Comparison of ENCODE assay signal across 9 cellular contexts in genomic region chr17:38877130-38877851, GRCh38. TPM values are rescaled to one million over a fixed set of nuclear protein-coding genes. Genes with fewer than 3 reads are reported as not detected.
DNase-seq lines count a peak whose midpoint lies in the region; ATAC-seq and TF ChIP-seq lines count a peak whose summit lies in the region.
"Had no signal": no experiment of that assay in that cellular context is flagged by ENCODE, and none has a peak within 500 bp of the region (broad histone marks: within the 10 kb centered on the region; RNA-seq: fewer than 3 reads in every experiment).

No MANE protein-coding gene starts in this region.

- H3K23ac ChIP-seq in trophoblast cell (ENCODE audit: low read length), result no peak overlapping the region

- H3K18ac ChIP-seq in trophoblast cell (ENCODE audit: low read length), result peak overlapping the region; percentile 62

- ATAC-seq in body of pancreas (no peak), HG02571 (IDR thresholded peaks at IDR 0.05; ENCODE audit: unreplicated experiment) (no peak), GM21576 (IDR thresholded peaks at IDR 0.05; ENCODE audit: unreplicated experiment) (no peak)

- H3K79me2 ChIP-seq in trophoblast cell (ENCODE audit: control insufficient read depth, insufficient read depth, low read length, poor library complexity), result peaks cover 38% of the 10 kb centered on the region

- no peaks in the 10 kb centered on the region for H3K9me3 ChIP-seq in body of pancreas
- H3K9me3 ChIP-seq in trophoblast cell (ENCODE audit: insufficient read depth, low read depth, low read length), result peaks cover 2% of the 10 kb centered on the region

- H3K27ac ChIP-seq in body of pancreas (peak overlapping the region in 3 of 4 donors; percentile 15 to 48 (median 41)), trophoblast cell (ENCODE audit: low read depth, low read length) (no peak overlapping the region)

- H3K4me2 ChIP-seq in trophoblast cell (ENCODE audit: low read length), result no peak overlapping the region

- peak; percentile 52 for DNase-seq in GM12865 (ENCODE audit: low read depth)
- peak; percentile 78 for DNase-seq in NCI-H1436 (lab: John Stamatoyannopoulos, UW)
- DNase-seq in body of pancreas, result peak in 1 of 4 donors; percentile 39
- DNase-seq in trophoblast cell, result no peak
- no peak for DNase-seq in mesenteric fat pad (ENCODE audit: low spot score)
- no peak for DNase-seq in NCI-H446 (lab: John Stamatoyannopoulos, UW)
- DNase-seq: T1000 had no signal

- H3K27me3 ChIP-seq in body of pancreas (no peaks in the 10 kb centered on the region), trophoblast cell (ENCODE audit: insufficient read depth, low read length) (no peaks in the 10 kb centered on the region)

- TF ChIP-seq CTCF in GM12865 (IDR thresholded peaks at IDR 0.05; ENCODE audit: insufficient read depth, low read depth, low read length, missing control alignments) (no peak), body of pancreas (IDR thresholded peaks at IDR 0.05) (no peak)

- 71 to 100% methylated on average over 1 to 5 of the region's 7 CpGs for WGBS in body of pancreas, 2 donors
- WGBS in trophoblast cell (ENCODE audit: extremely low coverage, insufficient coverage, insufficient read length), result no CpG with 5 or more reads among the region's 7 CpGs

- H3K4me3 ChIP-seq in GM12865 (ENCODE audit: low read depth, low read length), result no peak overlapping the region
- H3K4me3 ChIP-seq in body of pancreas, result no peak overlapping the region
- H3K4me3 ChIP-seq in trophoblast cell (ENCODE audit: low read depth, low read length), result no peak overlapping the region

- H4K91ac ChIP-seq in trophoblast cell (ENCODE audit: low read depth, low read length), result no peak overlapping the region

- no peak overlapping the region for H4K8ac ChIP-seq in trophoblast cell (ENCODE audit: low read depth, low read length)

- H3K79me1 ChIP-seq in trophoblast cell (ENCODE audit: low read length), result peaks cover 18% of the 10 kb centered on the region

- peak overlapping the region; percentile 42 for H2BK12ac ChIP-seq in trophoblast cell (ENCODE audit: low read length)

- H3K9ac ChIP-seq in trophoblast cell (ENCODE audit: low read length), result no peak overlapping the region

- no peak overlapping the region for H3K14ac ChIP-seq in trophoblast cell (ENCODE audit: low read length)

- peaks cover 0 to 8% of the 10 kb centered on the region in 2 donors for H3K36me3 ChIP-seq in body of pancreas (replicated peaks in 1 of 2; ENCODE audit: insufficient read depth in 1 of 2, low read depth in 2 of 2)
- peaks cover 28 to 38% of the 10 kb centered on the region in 2 experiments for H3K36me3 ChIP-seq in trophoblast cell (ENCODE audit: control insufficient read depth in 1 of 2, insufficient read depth in 2 of 2, low read length in 2 of 2)

- no peak overlapping the region for H2BK5ac ChIP-seq in trophoblast cell (ENCODE audit: low read depth, low read length, poor library complexity)

- no peak overlapping the region for H2BK120ac ChIP-seq in trophoblast cell (ENCODE audit: insufficient read depth, low read length, poor library complexity)

- intact Hi-C loops in body of pancreas (cut with DNase I), result no loop called here

- H2AFZ ChIP-seq in trophoblast cell (ENCODE audit: insufficient read depth, low read length, poor library complexity), result peak overlapping the region; percentile 12

- H4K12ac ChIP-seq in trophoblast cell (ENCODE audit: low read depth, low read length), result no peak overlapping the region

- peak overlapping the region; percentile 56 for H3K4ac ChIP-seq in trophoblast cell (ENCODE audit: low read depth, low read length)

- TF ChIP-seq POLR2A in body of pancreas (IDR thresholded peaks at IDR 0.05), result no peak

- peak overlapping the region; percentile 54 for H2AK5ac ChIP-seq in trophoblast cell (ENCODE audit: low read length)

- H3K4me1 ChIP-seq in body of pancreas, result peaks cover 79% of the 10 kb centered on the region
- peaks cover 57 to 65% of the 10 kb centered on the region in 2 experiments for H3K4me1 ChIP-seq in trophoblast cell (ENCODE audit: control insufficient read depth in 1 of 2, insufficient read depth in 2 of 2, low read length in 2 of 2)

RNA-seq across cellular contexts. Expression of gene LASP1, which starts 7.4 kb away (rescaled TPM):
- 10 to 100 TPM; 70.3 to 76.1 TPM for total RNA-seq in body of pancreas
- polyA plus RNA-seq in trophoblast cell (2013), result 157 TPM in 2 replicates
- 172 TPM for total RNA-seq in mesenteric fat pad

RNA-seq across cellular contexts. Expression of gene RPL23, which starts 23.8 kb away (rescaled TPM):
- total RNA-seq in body of pancreas, result 100 to 1,000 TPM; 693 to 755 TPM
- polyA plus RNA-seq in trophoblast cell (2013), result 2,811 and 2,862 TPM in 2 replicates
- total RNA-seq in mesenteric fat pad, result 1,395 TPM

RNA-seq across cellular contexts. Expression of gene CWC25, which starts 52.2 kb away (rescaled TPM):
- total RNA-seq in body of pancreas, result 10 to 100 TPM; 15.0 to 39.2 TPM
- 17.6 and 18.4 TPM in 2 replicates for polyA plus RNA-seq in trophoblast cell (2013)
- 22.4 TPM for total RNA-seq in mesenteric fat pad

Comparison
In these comparisons a context has a peak if more than half of its experiments do, and no peak if none do; other contexts are left out.
1. DNase-seq: peak in GM12865 (single experiment) and NCI-H1436 (single experiment); none in trophoblast cell (0 of 2), mesenteric fat pad (single experiment) and NCI-H446 (0 of 2).